In the genomic region with DNA sequence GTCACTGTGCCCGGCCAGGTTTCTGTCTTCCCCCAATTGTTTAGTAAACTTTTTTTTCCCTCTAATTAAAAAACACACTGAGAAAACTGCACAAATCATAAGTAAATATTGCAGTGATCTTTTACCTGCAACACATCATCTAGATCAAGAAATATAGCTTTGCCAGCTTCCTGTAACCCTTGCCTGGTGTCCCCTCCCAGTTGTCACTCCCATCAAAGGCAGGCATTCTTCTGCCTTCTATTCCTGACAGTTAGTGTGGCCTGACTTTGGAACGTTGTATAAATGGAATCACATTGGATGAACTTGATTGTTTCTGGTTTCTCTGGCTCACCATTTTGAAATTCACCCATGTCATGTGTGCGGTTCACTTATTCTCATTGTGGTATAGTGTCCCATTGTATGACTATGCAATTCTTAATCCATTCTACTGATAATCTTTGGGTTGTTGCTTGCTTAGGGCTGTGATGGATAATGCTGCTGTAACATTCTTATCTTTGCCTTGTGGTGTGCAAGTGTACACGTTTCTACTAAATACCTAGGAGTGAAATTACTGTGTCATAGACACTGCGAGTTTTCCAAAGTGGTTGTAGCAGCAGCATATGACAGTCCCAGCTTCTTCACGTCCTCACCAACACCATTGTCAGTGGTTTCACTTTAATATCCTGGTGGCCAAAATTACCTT, we compare ENCODE assay signal across 18 cellular contexts.
"Had no signal": no experiment of that assay in that cellular context is flagged by ENCODE, and none has a peak within 500 bp of the region (broad histone marks: within the 10 kb centered on the region; RNA-seq: fewer than 3 reads in every experiment).

No MANE protein-coding gene starts in this region.

- H3K27ac ChIP-seq: ascending aorta, breast epithelium, esophagus squamous epithelium, parathyroid adenoma, thyroid gland had no signal

- DNase-seq: activated CD4-positive, alpha-beta T cell treated with anti-CD3 and anti-CD28 coated beads, Interleukin-2, amount 10 ng/mL, durations not matched to agents 24 days and 14 days; activated CD8-positive, alpha-beta T cell treated with anti-CD3 and anti-CD28 coated beads for 36 hours; activated naive CD4-positive, alpha-beta T cell treated with anti-CD3 and anti-CD28 coated beads, Interleukin-2, amount 10 ng/mL, durations not matched to agents 7 days and 5 days; activated naive CD8-positive, alpha-beta T cell treated with anti-CD3 and anti-CD28 coated beads, Interleukin-2, amount 50 U/mL, for 24 hours; activated T-cell treated with anti-CD3 and anti-CD28 coated beads, Interleukin-2, amount 50 U/mL, for 24 hours; dermis blood vessel endothelial cell; effector memory CD4-positive, alpha-beta T cell; esophagus squamous epithelium; mesendoderm; stimulated activated naive B cell treated with anti-CD40 and anti-IgM and Interleukin-4, amounts not matched to agents 10 μg/mL and 1 μg/mL and 100 μg/mL, for 72 hours; thyroid gland had no signal

- H3K4me3 Mint-ChIP-seq: activated CD4-positive, alpha-beta T cell treated with anti-CD3 and anti-CD28 coated beads, Interleukin-2, amount 10 ng/mL, durations not matched to agents 24 days and 14 days; activated CD8-positive, alpha-beta T cell treated with anti-CD3 and anti-CD28 coated beads for 36 hours; activated naive CD4-positive, alpha-beta T cell treated with anti-CD3 and anti-CD28 coated beads, Interleukin-2, amount 10 ng/mL, durations not matched to agents 7 days and 5 days; activated naive CD8-positive, alpha-beta T cell treated with anti-CD3 and anti-CD28 coated beads, Interleukin-2, amount 50 U/mL, for 24 hours; activated T-cell treated with anti-CD3 and anti-CD28 coated beads, Interleukin-2, amount 50 U/mL, for 24 hours; natural killer cell treated with Interleukin-12 subunit alpha and Interleukin-12 subunit beta and Interleukin-15 and Interleukin-18, amount 100 ng/mL, for 72 hours; stimulated activated naive B cell treated with anti-CD40 and anti-IgM and Interleukin-4, amounts not matched to agents 10 μg/mL and 1 μg/mL and 100 μg/mL, for 72 hours had no signal

- H3K79me2 ChIP-seq: parathyroid adenoma had no signal

- H3K4me1 ChIP-seq: ascending aorta, breast epithelium had no signal

- H3K4me1 Mint-ChIP-seq: activated CD4-positive, alpha-beta T cell treated with anti-CD3 and anti-CD28 coated beads, Interleukin-2, amount 10 ng/mL, durations not matched to agents 24 days and 14 days; activated naive CD4-positive, alpha-beta T cell treated with anti-CD3 and anti-CD28 coated beads, Interleukin-2, amount 10 ng/mL, durations not matched to agents 7 days and 5 days; activated naive CD8-positive, alpha-beta T cell treated with anti-CD3 and anti-CD28 coated beads, Interleukin-2, amount 50 U/mL, for 24 hours had no signal

- H3K4me3 ChIP-seq: ascending aorta, breast epithelium, esophagus squamous epithelium, thyroid gland had no signal

- H3K9me3 ChIP-seq: ascending aorta, breast epithelium, esophagus squamous epithelium, thyroid gland had no signal

- H3K27ac Mint-ChIP-seq: activated CD4-positive, alpha-beta T cell treated with anti-CD3 and anti-CD28 coated beads, Interleukin-2, amount 10 ng/mL, durations not matched to agents 24 days and 14 days; activated CD8-positive, alpha-beta T cell treated with anti-CD3 and anti-CD28 coated beads for 36 hours; activated naive CD4-positive, alpha-beta T cell treated with anti-CD3 and anti-CD28 coated beads, Interleukin-2, amount 10 ng/mL, durations not matched to agents 7 days and 5 days; activated naive CD8-positive, alpha-beta T cell treated with anti-CD3 and anti-CD28 coated beads, Interleukin-2, amount 50 U/mL, for 24 hours; activated T-cell treated with anti-CD3 and anti-CD28 coated beads, Interleukin-2, amount 50 U/mL, for 24 hours; natural killer cell treated with Interleukin-12 subunit alpha and Interleukin-12 subunit beta and Interleukin-15 and Interleukin-18, amount 100 ng/mL, for 72 hours; stimulated activated naive B cell treated with anti-CD40 and anti-IgM and Interleukin-4, amounts not matched to agents 10 μg/mL and 1 μg/mL and 100 μg/mL, for 72 hours had no signal

- H3K9me3 Mint-ChIP-seq: activated CD4-positive, alpha-beta T cell treated with anti-CD3 and anti-CD28 coated beads, Interleukin-2, amount 10 ng/mL, durations not matched to agents 24 days and 14 days; activated CD8-positive, alpha-beta T cell treated with anti-CD3 and anti-CD28 coated beads for 36 hours; activated naive CD4-positive, alpha-beta T cell treated with anti-CD3 and anti-CD28 coated beads, Interleukin-2, amount 10 ng/mL, durations not matched to agents 7 days and 5 days; activated naive CD8-positive, alpha-beta T cell treated with anti-CD3 and anti-CD28 coated beads, Interleukin-2, amount 50 U/mL, for 24 hours; activated T-cell treated with anti-CD3 and anti-CD28 coated beads, Interleukin-2, amount 50 U/mL, for 24 hours; natural killer cell treated with Interleukin-12 subunit alpha and Interleukin-12 subunit beta and Interleukin-15 and Interleukin-18, amount 100 ng/mL, for 72 hours; stimulated activated naive B cell treated with anti-CD40 and anti-IgM and Interleukin-4, amounts not matched to agents 10 μg/mL and 1 μg/mL and 100 μg/mL, for 72 hours had no signal

- H2AFZ ChIP-seq: parathyroid adenoma had no signal

- H3K27me3 ChIP-seq: ascending aorta, breast epithelium, esophagus squamous epithelium, thyroid gland had no signal

- H3K27me3 Mint-ChIP-seq: activated naive CD8-positive, alpha-beta T cell treated with anti-CD3 and anti-CD28 coated beads, Interleukin-2, amount 50 U/mL, for 24 hours had no signal

- ATAC-seq: activated CD8-positive, alpha-beta T cell treated with anti-CD3 and anti-CD28 coated beads for 36 hours; activated naive CD8-positive, alpha-beta T cell treated with anti-CD3 and anti-CD28 coated beads, Interleukin-2, amount 50 U/mL, for 24 hours; sciatic nerve; stimulated activated naive B cell treated with anti-CD40 and anti-IgM and Interleukin-4, amounts not matched to agents 10 μg/mL and 1 μg/mL and 100 μg/mL, for 72 hours had no signal

- H3K36me3 ChIP-seq: ascending aorta, breast epithelium, esophagus squamous epithelium, thyroid gland had no signal

- H3K36me3 Mint-ChIP-seq: activated naive CD4-positive, alpha-beta T cell treated with anti-CD3 and anti-CD28 coated beads, Interleukin-2, amount 10 ng/mL, durations not matched to agents 7 days and 5 days; natural killer cell treated with Interleukin-12 subunit alpha and Interleukin-12 subunit beta and Interleukin-15 and Interleukin-18, amount 100 ng/mL, for 72 hours; stimulated activated naive B cell treated with anti-CD40 and anti-IgM and Interleukin-4, amounts not matched to agents 10 μg/mL and 1 μg/mL and 100 μg/mL, for 72 hours had no signal

- FAIRE-seq: endothelial cell of umbilical vein, urothelium cell line had no signal

- H3K9ac ChIP-seq: parathyroid adenoma had no signal
